2 cellular contexts compared by ENCODE assay signal in the genomic region with DNA sequence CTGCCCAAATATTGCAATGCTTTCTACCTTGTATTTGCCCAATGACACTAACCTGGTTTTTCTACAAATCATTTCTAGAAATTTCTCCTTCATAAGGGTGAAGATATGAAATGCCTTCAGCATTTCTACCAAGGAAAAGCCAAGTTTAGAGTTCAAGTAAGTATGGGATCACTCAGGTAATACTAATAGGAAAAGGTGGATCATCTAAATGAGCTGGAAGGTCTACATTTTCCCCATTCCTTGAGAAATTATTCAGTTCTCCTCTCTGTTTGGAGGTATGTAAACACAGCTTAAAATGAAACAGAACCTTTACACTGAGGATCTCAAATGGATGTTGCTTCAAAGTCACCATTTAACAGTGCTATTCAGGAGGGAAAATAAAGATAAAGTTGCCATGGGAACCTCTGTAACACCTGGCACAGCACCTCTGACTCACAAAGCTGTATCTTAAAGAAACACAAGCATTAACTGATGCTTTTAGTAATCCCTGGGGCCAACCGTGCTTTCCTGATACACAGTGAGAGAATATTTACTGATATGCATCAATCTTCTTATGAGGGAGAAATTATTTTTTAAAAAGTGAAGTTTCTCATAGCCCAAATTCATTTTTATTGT.
TF ChIP-seq lines count a peak whose summit lies in the region.

No MANE protein-coding gene starts in this region.

TF ChIP-seq in K562, 482 proteins besides CTCF, POLR2A, EP300 and RAD21:
- TF ChIP-seq, protein P1, sequence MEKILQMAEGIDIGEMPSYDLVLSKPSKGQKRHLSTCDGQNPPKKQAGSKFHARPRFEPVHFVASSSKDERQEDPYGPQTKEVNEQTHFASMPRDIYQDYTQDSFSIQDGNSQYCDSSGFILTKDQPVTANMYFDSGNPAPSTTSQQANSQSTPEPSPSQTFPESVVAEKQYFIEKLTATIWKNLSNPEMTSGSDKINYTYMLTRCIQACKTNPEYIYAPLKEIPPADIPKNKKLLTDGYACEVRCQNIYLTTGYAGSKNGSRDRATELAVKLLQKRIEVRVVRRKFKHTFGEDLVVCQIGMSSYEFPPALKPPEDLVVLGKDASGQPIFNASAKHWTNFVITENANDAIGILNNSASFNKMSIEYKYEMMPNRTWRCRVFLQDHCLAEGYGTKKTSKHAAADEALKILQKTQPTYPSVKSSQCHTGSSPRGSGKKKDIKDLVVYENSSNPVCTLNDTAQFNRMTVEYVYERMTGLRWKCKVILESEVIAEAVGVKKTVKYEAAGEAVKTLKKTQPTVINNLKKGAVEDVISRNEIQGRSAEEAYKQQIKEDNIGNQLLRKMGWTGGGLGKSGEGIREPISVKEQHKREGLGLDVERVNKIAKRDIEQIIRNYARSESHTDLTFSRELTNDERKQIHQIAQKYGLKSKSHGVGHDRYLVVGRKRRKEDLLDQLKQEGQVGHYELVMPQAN (IDR thresholded peaks at IDR 0.05; ENCODE audit: borderline replicate concordance) = no peak
- peak; percentile 26; the same call in 1 of the 2 replicates for TF ChIP-seq RFX1 (IDR thresholded peaks at IDR 0.05)

TF ChIP-seq in neural cell, 6 proteins besides CTCF, POLR2A, EP300 and RAD21 (continued from another document):
- TF ChIP-seq, protein P2, sequence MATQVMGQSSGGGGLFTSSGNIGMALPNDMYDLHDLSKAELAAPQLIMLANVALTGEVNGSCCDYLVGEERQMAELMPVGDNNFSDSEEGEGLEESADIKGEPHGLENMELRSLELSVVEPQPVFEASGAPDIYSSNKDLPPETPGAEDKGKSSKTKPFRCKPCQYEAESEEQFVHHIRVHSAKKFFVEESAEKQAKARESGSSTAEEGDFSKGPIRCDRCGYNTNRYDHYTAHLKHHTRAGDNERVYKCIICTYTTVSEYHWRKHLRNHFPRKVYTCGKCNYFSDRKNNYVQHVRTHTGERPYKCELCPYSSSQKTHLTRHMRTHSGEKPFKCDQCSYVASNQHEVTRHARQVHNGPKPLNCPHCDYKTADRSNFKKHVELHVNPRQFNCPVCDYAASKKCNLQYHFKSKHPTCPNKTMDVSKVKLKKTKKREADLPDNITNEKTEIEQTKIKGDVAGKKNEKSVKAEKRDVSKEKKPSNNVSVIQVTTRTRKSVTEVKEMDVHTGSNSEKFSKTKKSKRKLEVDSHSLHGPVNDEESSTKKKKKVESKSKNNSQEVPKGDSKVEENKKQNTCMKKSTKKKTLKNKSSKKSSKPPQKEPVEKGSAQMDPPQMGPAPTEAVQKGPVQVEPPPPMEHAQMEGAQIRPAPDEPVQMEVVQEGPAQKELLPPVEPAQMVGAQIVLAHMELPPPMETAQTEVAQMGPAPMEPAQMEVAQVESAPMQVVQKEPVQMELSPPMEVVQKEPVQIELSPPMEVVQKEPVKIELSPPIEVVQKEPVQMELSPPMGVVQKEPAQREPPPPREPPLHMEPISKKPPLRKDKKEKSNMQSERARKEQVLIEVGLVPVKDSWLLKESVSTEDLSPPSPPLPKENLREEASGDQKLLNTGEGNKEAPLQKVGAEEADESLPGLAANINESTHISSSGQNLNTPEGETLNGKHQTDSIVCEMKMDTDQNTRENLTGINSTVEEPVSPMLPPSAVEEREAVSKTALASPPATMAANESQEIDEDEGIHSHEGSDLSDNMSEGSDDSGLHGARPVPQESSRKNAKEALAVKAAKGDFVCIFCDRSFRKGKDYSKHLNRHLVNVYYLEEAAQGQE (IDR thresholded peaks at IDR 0.05; ENCODE audit: borderline replicate concordance) = no peak
- no peak for TF ChIP-seq MXI1 (conservative IDR thresholded peaks at IDR 0.05; ENCODE audit: poor library complexity, severe bottlenecking)
